In genomic region chr2:71605781-71606241, GRCh38 we compare ENCODE assay signal across 16 cellular contexts.
DNase-seq lines count a peak whose midpoint lies in the region; ATAC-seq and TF ChIP-seq lines count a peak whose summit lies in the region.
"Had no signal": no experiment of that assay in that cellular context is flagged by ENCODE, and none has a peak within 500 bp of the region (broad histone marks: within the 10 kb centered on the region; RNA-seq: fewer than 3 reads in every experiment).

No MANE protein-coding gene starts in this region.

- H4K20me1 ChIP-seq in BLaER1 treated with 17β-estradiol and CSF1 and Interleukin-3, amounts not matched to agents 10 nM and 100 nM: peaks cover 0 to 31% (median 7%) of the 10 kb centered on the region in 11 experiments; a peak in 10 of 22 replicates
- H4K20me1 ChIP-seq in GM23248 (ENCODE audit: insufficient read depth): no peaks in the 10 kb centered on the region

- H3K36me3 Mint-ChIP-seq in activated CD4-positive, alpha-beta T cell treated with anti-CD3 and anti-CD28 coated beads for 36 hours (ENCODE audit: low read depth): no peaks in the 10 kb centered on the region

- DNase-seq in NCI-H69 (lab: John Stamatoyannopoulos, UW) (peak; percentile 25), cardiac septum (ENCODE audit: low spot score) (peak; percentile 68), psoas muscle (peak; percentile 4 to 44), NOMO-1 (lab: John Stamatoyannopoulos, UW; ENCODE audit: unreplicated experiment in 2 of 2) (no peak), GM23248 (no peak), OCI-M1 (lab: John Stamatoyannopoulos, UW) (no peak)
- no peak for DNase-seq in activated CD4-positive, alpha-beta T cell treated with anti-CD3 and anti-CD28 coated beads for 36 hours
- DNase-seq: DMS 273 treated with DMSO at 0.1 percent for 48 hours; hippocampal formation; MG63; NCI-H2107; NCI-H774; RPMI8226; stimulated activated CD4-positive, alpha-beta T cell treated with anti-CD3 and anti-CD28 coated beads, Interleukin-1b, Interleukin-23, amount 100 ng/mL, for 48 hours had no signal

- intact Hi-C loops in cardiac septum (cut with DNase I) (loop anchor here (5.0 to 10.0 kb wide), 2 partner anchors 59 to 131 kb away; no protein-coding TSS in a partner anchor), psoas muscle (cut with DNase I) (loop anchor here in 1 of 2 donors (10.0 kb wide), 1 partner anchor 189 kb away; no protein-coding TSS in a partner anchor)
- intact Hi-C loops in activated CD4-positive, alpha-beta T cell treated with anti-CD3 and anti-CD28 coated beads for 36 hours (cut with DNase I, micrococcal nuclease): no loop called here

- H3K27me3 Mint-ChIP-seq in activated CD4-positive, alpha-beta T cell treated with anti-CD3 and anti-CD28 coated beads for 36 hours: peaks cover 11% of the 10 kb centered on the region

- H3K36me3 ChIP-seq in BLaER1 treated with 17β-estradiol and CSF1 and Interleukin-3, amounts not matched to agents 10 nM and 100 nM: peaks cover 0 to 23% (median 0%) of the 10 kb centered on the region in 11 experiments; a peak in 2 of 22 replicates
- H3K36me3 ChIP-seq in psoas muscle (ENCODE audit: insufficient read depth in 1 of 2, low read depth in 1 of 2) (peaks cover 3 to 71% of the 10 kb centered on the region in 2 donors), GM23248 (ENCODE audit: low read depth) (no peaks in the 10 kb centered on the region)
- H3K36me3 ChIP-seq: MG63, thyroid gland had no signal

- H3K9me3 Mint-ChIP-seq in activated CD4-positive, alpha-beta T cell treated with anti-CD3 and anti-CD28 coated beads for 36 hours (ENCODE audit: low read depth): no peaks in the 10 kb centered on the region

- ATAC-seq in psoas muscle: no peak
- ATAC-seq in activated CD4-positive, alpha-beta T cell treated with anti-CD3 and anti-CD28 coated beads for 36 hours: no peak

- POLR2A ChIA-PET in activated CD4-positive, alpha-beta T cell treated with anti-CD3 and anti-CD28 coated beads for 36 hours (lab: Charles Lee): no interaction called here

- H3K4me2 ChIP-seq in BLaER1 treated with 17β-estradiol and CSF1 and Interleukin-3, amounts not matched to agents 10 nM and 100 nM: peak overlapping the region; percentile 55 to 95 (median 80); a peak in 21 of 22 replicates
- no peak overlapping the region for H3K4me2 ChIP-seq in GM23248 (ENCODE audit: unreplicated experiment)

- 63 to 78% (median 74%) methylated on average over 7 of the region's 7 CpGs for WGBS in psoas muscle, 3 donors
- WGBS in GM23248 (ENCODE audit: low coverage in 1 of 2, low lambda C conversion rate in 2 of 2, missing lambda C conversion rate in 2 of 2), 2 experiments: 46 to 53% methylated on average over 7 of the region's 7 CpGs

- H3K9me2 ChIP-seq in GM23248 (ENCODE audit: insufficient read depth): no peaks in the 10 kb centered on the region

- no peak for TF ChIP-seq CTCF in psoas muscle (IDR thresholded peaks at IDR 0.05)

- H3K27me3 ChIP-seq in BLaER1 treated with 17β-estradiol and CSF1 and Interleukin-3, amounts not matched to agents 10 nM and 100 nM: peaks cover 0 to 14% (median 6%) of the 10 kb centered on the region in 11 experiments; a peak in 11 of 22 replicates
- H3K27me3 ChIP-seq in psoas muscle (ENCODE audit: insufficient read depth in 3 of 3, low read length in 2 of 3) (no peaks in the 10 kb centered on the region), GM23248 (replicated peaks; ENCODE audit: insufficient read depth) (no peaks in the 10 kb centered on the region; the same call in none of the 2 replicates)
- H3K27me3 ChIP-seq: MG63, thyroid gland had no signal

- peaks cover 32 to 74% (median 63%) of the 10 kb centered on the region in 10 experiments for H3K4me1 ChIP-seq in BLaER1 treated with 17β-estradiol and CSF1 and Interleukin-3, amounts not matched to agents 10 nM and 100 nM
- H3K4me1 ChIP-seq in psoas muscle: peaks cover 3% of the 10 kb centered on the region
- peaks cover 14% of the 10 kb centered on the region for H3K4me1 ChIP-seq in GM23248 (ENCODE audit: insufficient read depth)

- CTCF ChIA-PET in activated CD4-positive, alpha-beta T cell treated with anti-CD3 and anti-CD28 coated beads for 36 hours (lab: Charles Lee): interaction anchor here (0.5 to 0.7 kb wide), 3 partner anchors 474 to 1233 kb away, joined by 3 to 4 read pairs (median 3); no protein-coding TSS in a partner anchor

- H3K4me3 ChIP-seq in BLaER1 treated with 17β-estradiol and CSF1 and Interleukin-3, amounts not matched to agents 10 nM and 100 nM: no peak overlapping the region
- no peak overlapping the region for H3K4me3 ChIP-seq in psoas muscle
- no peak overlapping the region for H3K4me3 ChIP-seq in GM23248
- H3K4me3 ChIP-seq: MG63, thyroid gland had no signal

- in situ Hi-C loops in GM23248 (cut with MboI): no loop called here

- H3K9ac ChIP-seq in BLaER1 treated with 17β-estradiol and CSF1 and Interleukin-3, amounts not matched to agents 10 nM and 100 nM: no peak overlapping the region
- H3K9ac ChIP-seq in GM23248: no peak overlapping the region

- H3K9me3 ChIP-seq in BLaER1 treated with 17β-estradiol and CSF1 and Interleukin-3, amounts not matched to agents 10 nM and 100 nM (replicated peaks in 1 of 11): no peaks in the 10 kb centered on the region
- no peaks in the 10 kb centered on the region for H3K9me3 ChIP-seq in psoas muscle
- H3K9me3 ChIP-seq in GM23248 (ENCODE audit: low read depth): no peaks in the 10 kb centered on the region
- H3K9me3 ChIP-seq: MG63, thyroid gland had no signal

- no peak overlapping the region for H3K27ac ChIP-seq in BLaER1 treated with 17β-estradiol and CSF1 and Interleukin-3, amounts not matched to agents 10 nM and 100 nM
- no peak overlapping the region for H3K27ac ChIP-seq in psoas muscle
- no peak overlapping the region for H3K27ac ChIP-seq in GM23248
- H3K27ac ChIP-seq: thyroid gland had no signal

- no peak overlapping the region for H3K4me3 Mint-ChIP-seq in activated CD4-positive, alpha-beta T cell treated with anti-CD3 and anti-CD28 coated beads for 36 hours

- no peaks in the 10 kb centered on the region for H3K79me2 ChIP-seq in GM23248 (ENCODE audit: insufficient read depth)

- peaks cover 3% of the 10 kb centered on the region for H3K4me1 Mint-ChIP-seq in activated CD4-positive, alpha-beta T cell treated with anti-CD3 and anti-CD28 coated beads for 36 hours

- peaks cover 12% of the 10 kb centered on the region for H3F3A ChIP-seq in GM23248 (ENCODE audit: insufficient read depth)

- H2AFZ ChIP-seq in GM23248: no peak overlapping the region

- no peak overlapping the region for H3K27ac Mint-ChIP-seq in activated CD4-positive, alpha-beta T cell treated with anti-CD3 and anti-CD28 coated beads for 36 hours

Comparison
In these comparisons a context has a peak if more than half of its experiments do, and no peak if none do; other contexts are left out.
1. DNase-seq: peak in NCI-H69 (single experiment), cardiac septum (single experiment) and psoas muscle (2 of 2); none in activated CD4-positive, alpha-beta T cell treated with anti-CD3 and anti-CD28 coated beads for 36 hours (single experiment), NOMO-1 (0 of 2), GM23248 (single experiment) and OCI-M1 (single experiment).